Comparison of ENCODE assay signal across 12 cellular contexts in the genomic region with DNA sequence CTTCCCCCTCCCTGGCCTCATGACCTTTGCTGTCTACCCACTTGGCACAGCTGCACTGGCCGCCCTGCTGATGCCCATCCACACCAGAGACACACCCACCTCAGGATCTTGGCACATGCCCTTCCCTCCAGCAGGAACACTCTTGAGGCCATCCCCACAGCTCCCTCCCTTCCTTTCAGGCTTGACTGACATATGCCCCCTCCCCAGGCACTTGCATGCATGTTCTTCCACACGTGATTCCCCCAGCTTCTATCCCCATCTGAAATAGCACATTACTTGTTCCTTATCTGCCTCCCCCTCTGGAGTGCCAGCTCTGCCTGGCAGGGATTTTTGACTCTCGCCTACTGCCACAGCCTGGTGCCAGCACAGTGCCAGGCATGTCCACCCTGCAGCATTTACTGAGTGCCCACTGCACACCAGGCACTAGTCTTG.
DNase-seq lines count a peak whose midpoint lies in the region; ATAC-seq and TF ChIP-seq lines count a peak whose summit lies in the region.
"Had no signal": no experiment of that assay in that cellular context is flagged by ENCODE, and none has a peak within 500 bp of the region (broad histone marks: within the 10 kb centered on the region; RNA-seq: fewer than 3 reads in every experiment).

No MANE protein-coding gene starts in this region.

- ATAC-seq in aorta (ENCODE audit: low FRiP score) (no peak), mucosa of descending colon (no peak)
- ATAC-seq: GM12878 had no signal

- H3K4me1 ChIP-seq in aorta (ENCODE audit: control insufficient read depth in 1 of 2, insufficient read depth in 2 of 2, low read length in 2 of 2) (peaks cover 0 to 6% of the 10 kb centered on the region in 2 donors), mucosa of descending colon (ENCODE audit: low read depth) (peaks cover 18% of the 10 kb centered on the region)

- no peak overlapping the region for H3K4me3 ChIP-seq in dorsolateral prefrontal cortex
- no peak overlapping the region for H3K4me3 ChIP-seq in aorta (ENCODE audit: low read length in 2 of 2)
- H3K4me3 ChIP-seq in mucosa of descending colon: no peak overlapping the region
- H3K4me3 ChIP-seq: GM12878 had no signal

- no peak for TF ChIP-seq CTCF in dorsolateral prefrontal cortex (IDR thresholded peaks at IDR 0.05 in 54 of 56, conservative IDR thresholded peaks at IDR 0.05 in 2 of 56; ENCODE audit: low read depth in 1 of 56, partially characterized antibody in 56 of 56)
- TF ChIP-seq CTCF in mucosa of descending colon (IDR thresholded peaks at IDR 0.05): no peak

- DNase-seq in dorsolateral prefrontal cortex (peak in 3 of 10 donors; percentile 50 to 59 (median 54)), pons (ENCODE audit: low spot score) (peak; percentile 34), aorta (peak in 1 of 2 donors; percentile 77), 8988T (no peak), HK-2 (ENCODE audit: unreplicated experiment) (no peak), mucosa of descending colon (no peak)
- DNase-seq: activated gamma-delta T cell, NCI-H1930, NCI-H69 had no signal

- H3K27ac ChIP-seq in dorsolateral prefrontal cortex (peak overlapping the region in 52 of 59 donors; percentile 23 to 94 (median 69)), layer of hippocampus (ENCODE audit: low read depth, low read length) (peak overlapping the region; percentile 23), aorta (ENCODE audit: low read depth in 1 of 2, low read length in 2 of 2) (peak overlapping the region; percentile 37 to 89)
- H3K27ac ChIP-seq: C4-2B had no signal

- H3K36me3 ChIP-seq in aorta (ENCODE audit: control insufficient read depth in 1 of 2, insufficient read depth in 2 of 2, low read length in 1 of 2): no peaks in the 10 kb centered on the region
- H3K36me3 ChIP-seq in mucosa of descending colon (ENCODE audit: low read depth): no peaks in the 10 kb centered on the region

- H3K9me3 ChIP-seq in aorta (ENCODE audit: control insufficient read depth, low read length): no peaks in the 10 kb centered on the region
- H3K9me3 ChIP-seq in mucosa of descending colon: no peaks in the 10 kb centered on the region

- WGBS in aorta, 2 donors: 32 to 35% methylated on average over 3 of the region's 3 CpGs

- H3K27me3 ChIP-seq in dorsolateral prefrontal cortex (no peaks in the 10 kb centered on the region), layer of hippocampus (ENCODE audit: control insufficient read depth, insufficient read depth, low read length) (no peaks in the 10 kb centered on the region), aorta (ENCODE audit: control insufficient read depth in 1 of 2, insufficient read depth in 2 of 2, low read length in 1 of 2) (no peaks in the 10 kb centered on the region)

- intact Hi-C loops in dorsolateral prefrontal cortex (cut with DNase I): no loop called here
- intact Hi-C loops in aorta (cut with DNase I): loop anchor here (2.0 to 5.0 kb wide), 2 partner anchors 28 to 33 kb away; no protein-coding TSS in a partner anchor
- intact Hi-C loops in mucosa of descending colon (cut with DNase I, micrococcal nuclease): no loop called here

Comparison
In these comparisons a context has a peak if more than half of its experiments do, and no peak if none do; other contexts are left out.
1. intact Hi-C loops: an anchor here in aorta (2.0 to 5.0 kb wide); none called in dorsolateral prefrontal cortex and mucosa of descending colon.